ENCODE assay signal across 3 cellular contexts in the genomic region with DNA sequence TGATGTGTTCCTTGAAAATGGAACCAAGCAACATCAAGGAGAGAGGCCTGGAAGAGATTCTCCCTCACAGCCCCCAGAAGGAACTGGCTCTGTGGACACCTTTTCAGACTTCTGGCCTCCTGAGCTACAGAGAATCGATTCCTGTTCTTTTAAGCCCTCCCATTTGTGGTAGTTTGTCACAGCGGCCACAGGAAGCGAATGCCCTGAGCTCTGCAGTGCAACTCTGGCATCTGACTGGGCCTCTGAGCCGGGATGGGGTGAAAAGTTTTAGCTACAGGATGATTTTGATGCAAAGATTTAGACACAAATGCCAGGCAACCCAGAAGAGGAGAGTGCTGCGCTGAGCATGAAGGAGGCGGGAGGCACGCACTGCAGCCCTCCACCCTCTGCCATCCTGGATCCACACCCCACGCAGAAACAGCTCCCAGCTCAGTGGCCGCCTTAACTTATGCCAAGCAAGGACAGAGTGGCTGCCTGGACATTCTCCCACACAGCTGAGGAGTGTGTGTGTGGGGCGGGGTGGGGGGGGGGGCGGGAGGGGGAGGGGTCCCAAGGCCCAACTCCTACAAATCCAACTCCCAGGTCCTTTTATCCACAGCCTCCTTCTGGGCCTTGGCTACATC.
A peak's percentile ranks its signal among the peaks of the same experiment; 100 is the strongest.
TF ChIP-seq lines count a peak whose summit lies in the region.

No MANE protein-coding gene starts in this region.

TF ChIP-seq in SK-N-SH, 30 proteins besides CTCF, POLR2A, EP300 and RAD21 (continues in another document):
- TF ChIP-seq, protein P1, sequence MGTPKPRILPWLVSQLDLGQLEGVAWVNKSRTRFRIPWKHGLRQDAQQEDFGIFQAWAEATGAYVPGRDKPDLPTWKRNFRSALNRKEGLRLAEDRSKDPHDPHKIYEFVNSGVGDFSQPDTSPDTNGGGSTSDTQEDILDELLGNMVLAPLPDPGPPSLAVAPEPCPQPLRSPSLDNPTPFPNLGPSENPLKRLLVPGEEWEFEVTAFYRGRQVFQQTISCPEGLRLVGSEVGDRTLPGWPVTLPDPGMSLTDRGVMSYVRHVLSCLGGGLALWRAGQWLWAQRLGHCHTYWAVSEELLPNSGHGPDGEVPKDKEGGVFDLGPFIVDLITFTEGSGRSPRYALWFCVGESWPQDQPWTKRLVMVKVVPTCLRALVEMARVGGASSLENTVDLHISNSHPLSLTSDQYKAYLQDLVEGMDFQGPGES (IDR thresholded peaks at IDR 0.05; ENCODE audit: low read depth, low read length): no peak
- TF ChIP-seq, protein P2, sequence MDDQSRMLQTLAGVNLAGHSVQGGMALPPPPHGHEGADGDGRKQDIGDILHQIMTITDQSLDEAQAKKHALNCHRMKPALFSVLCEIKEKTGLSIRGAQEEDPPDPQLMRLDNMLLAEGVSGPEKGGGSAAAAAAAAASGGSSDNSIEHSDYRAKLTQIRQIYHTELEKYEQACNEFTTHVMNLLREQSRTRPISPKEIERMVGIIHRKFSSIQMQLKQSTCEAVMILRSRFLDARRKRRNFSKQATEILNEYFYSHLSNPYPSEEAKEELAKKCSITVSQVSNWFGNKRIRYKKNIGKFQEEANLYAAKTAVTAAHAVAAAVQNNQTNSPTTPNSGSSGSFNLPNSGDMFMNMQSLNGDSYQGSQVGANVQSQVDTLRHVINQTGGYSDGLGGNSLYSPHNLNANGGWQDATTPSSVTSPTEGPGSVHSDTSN (IDR thresholded peaks at IDR 0.05): no peak
- TF ChIP-seq JUND (IDR thresholded peaks at IDR 0.05): no peak
- TF ChIP-seq CHD2 (IDR thresholded peaks at IDR 0.05; ENCODE audit: low read length, partially characterized antibody): no peak
- TF ChIP-seq GATA2 (CRISPR knock-in tag; IDR thresholded peaks at IDR 0.05): no peak
- no peak for TF ChIP-seq EZH2phosphoT487 (IDR thresholded peaks at IDR 0.05; ENCODE audit: borderline replicate concordance, low read depth)
- no peak for TF ChIP-seq SIN3A (IDR thresholded peaks at IDR 0.05; ENCODE audit: borderline replicate concordance, low read depth, low read length)
- TF ChIP-seq FOXJ3 (CRISPR knock-in tag; IDR thresholded peaks at IDR 0.05): no peak
- no peak for TF ChIP-seq TEAD4 (IDR thresholded peaks at IDR 0.05; ENCODE audit: borderline replicate concordance, insufficient read depth)
- TF ChIP-seq, protein P3, sequence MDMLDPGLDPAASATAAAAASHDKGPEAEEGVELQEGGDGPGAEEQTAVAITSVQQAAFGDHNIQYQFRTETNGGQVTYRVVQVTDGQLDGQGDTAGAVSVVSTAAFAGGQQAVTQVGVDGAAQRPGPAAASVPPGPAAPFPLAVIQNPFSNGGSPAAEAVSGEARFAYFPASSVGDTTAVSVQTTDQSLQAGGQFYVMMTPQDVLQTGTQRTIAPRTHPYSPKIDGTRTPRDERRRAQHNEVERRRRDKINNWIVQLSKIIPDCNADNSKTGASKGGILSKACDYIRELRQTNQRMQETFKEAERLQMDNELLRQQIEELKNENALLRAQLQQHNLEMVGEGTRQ (IDR thresholded peaks at IDR 0.05; ENCODE audit: borderline replicate concordance, low read depth, low read length): no peak
- no peak for TF ChIP-seq RXRA (IDR thresholded peaks at IDR 0.05; ENCODE audit: borderline replicate concordance, low read depth)
- TF ChIP-seq, protein P4, sequence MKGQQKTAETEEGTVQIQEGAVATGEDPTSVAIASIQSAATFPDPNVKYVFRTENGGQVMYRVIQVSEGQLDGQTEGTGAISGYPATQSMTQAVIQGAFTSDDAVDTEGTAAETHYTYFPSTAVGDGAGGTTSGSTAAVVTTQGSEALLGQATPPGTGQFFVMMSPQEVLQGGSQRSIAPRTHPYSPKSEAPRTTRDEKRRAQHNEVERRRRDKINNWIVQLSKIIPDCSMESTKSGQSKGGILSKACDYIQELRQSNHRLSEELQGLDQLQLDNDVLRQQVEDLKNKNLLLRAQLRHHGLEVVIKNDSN (IDR thresholded peaks at IDR 0.05; ENCODE audit: borderline replicate concordance, low read depth): no peak
- TF ChIP-seq RCOR1 (IDR thresholded peaks at IDR 0.05; ENCODE audit: low read length): no peak
- no peak for TF ChIP-seq POLR2AphosphoS5 (IDR thresholded peaks at IDR 0.05; ENCODE audit: low read depth, low read length)
- no peak for TF ChIP-seq FOXM1 (IDR thresholded peaks at IDR 0.05; ENCODE audit: low read depth)
- TF ChIP-seq MXI1 (IDR thresholded peaks at IDR 0.05; ENCODE audit: low read depth, low read length): no peak

TF ChIP-seq in SK-N-SH treated with all-trans-retinoic acid at 6 μM for 48 hours, 23 proteins besides CTCF, POLR2A, EP300 and RAD21 (continues in another document):
- no peak for TF ChIP-seq ESRRG (CRISPR knock-in tag; IDR thresholded peaks at IDR 0.05)
- TF ChIP-seq CSDC2 (CRISPR knock-in tag; IDR thresholded peaks at IDR 0.05): no peak
- no peak for TF ChIP-seq ZNF70 (CRISPR knock-in tag; IDR thresholded peaks at IDR 0.05)
- no peak for TF ChIP-seq ZNF565 (CRISPR knock-in tag; conservative IDR thresholded peaks at IDR 0.05; ENCODE audit: low read depth)
- TF ChIP-seq, protein P5, sequence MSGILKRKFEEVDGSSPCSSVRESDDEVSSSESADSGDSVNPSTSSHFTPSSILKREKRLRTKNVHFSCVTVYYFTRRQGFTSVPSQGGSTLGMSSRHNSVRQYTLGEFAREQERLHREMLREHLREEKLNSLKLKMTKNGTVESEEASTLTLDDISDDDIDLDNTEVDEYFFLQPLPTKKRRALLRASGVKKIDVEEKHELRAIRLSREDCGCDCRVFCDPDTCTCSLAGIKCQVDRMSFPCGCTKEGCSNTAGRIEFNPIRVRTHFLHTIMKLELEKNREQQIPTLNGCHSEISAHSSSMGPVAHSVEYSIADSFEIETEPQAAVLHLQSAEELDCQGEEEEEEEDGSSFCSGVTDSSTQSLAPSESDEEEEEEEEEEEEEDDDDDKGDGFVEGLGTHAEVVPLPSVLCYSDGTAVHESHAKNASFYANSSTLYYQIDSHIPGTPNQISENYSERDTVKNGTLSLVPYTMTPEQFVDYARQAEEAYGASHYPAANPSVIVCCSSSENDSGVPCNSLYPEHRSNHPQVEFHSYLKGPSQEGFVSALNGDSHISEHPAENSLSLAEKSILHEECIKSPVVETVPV (CRISPR knock-in tag; IDR thresholded peaks at IDR 0.05): no peak
- no peak for TF ChIP-seq SNAI2 (CRISPR knock-in tag; IDR thresholded peaks at IDR 0.05)
- TF ChIP-seq TOX (CRISPR knock-in tag; IDR thresholded peaks at IDR 0.05; ENCODE audit: borderline replicate concordance): no peak
- TF ChIP-seq, protein P6, sequence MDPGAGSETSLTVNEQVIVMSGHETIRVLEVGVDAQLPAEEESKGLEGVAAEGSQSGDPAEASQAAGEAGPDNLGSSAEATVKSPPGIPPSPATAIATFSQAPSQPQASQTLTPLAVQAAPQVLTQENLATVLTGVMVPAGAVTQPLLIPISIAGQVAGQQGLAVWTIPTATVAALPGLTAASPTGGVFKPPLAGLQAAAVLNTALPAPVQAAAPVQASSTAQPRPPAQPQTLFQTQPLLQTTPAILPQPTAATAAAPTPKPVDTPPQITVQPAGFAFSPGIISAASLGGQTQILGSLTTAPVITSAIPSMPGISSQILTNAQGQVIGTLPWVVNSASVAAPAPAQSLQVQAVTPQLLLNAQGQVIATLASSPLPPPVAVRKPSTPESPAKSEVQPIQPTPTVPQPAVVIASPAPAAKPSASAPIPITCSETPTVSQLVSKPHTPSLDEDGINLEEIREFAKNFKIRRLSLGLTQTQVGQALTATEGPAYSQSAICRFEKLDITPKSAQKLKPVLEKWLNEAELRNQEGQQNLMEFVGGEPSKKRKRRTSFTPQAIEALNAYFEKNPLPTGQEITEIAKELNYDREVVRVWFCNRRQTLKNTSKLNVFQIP (CRISPR knock-in tag; IDR thresholded peaks at IDR 0.05; ENCODE audit: borderline replicate concordance, low read depth): no peak
- TF ChIP-seq TCF4 (CRISPR knock-in tag; IDR thresholded peaks at IDR 0.05; ENCODE audit: borderline replicate concordance): no peak
- TF ChIP-seq OSR1 (CRISPR knock-in tag; IDR thresholded peaks at IDR 0.05): no peak
- no peak for TF ChIP-seq ZC3H10 (CRISPR knock-in tag; IDR thresholded peaks at IDR 0.05)
- no peak for TF ChIP-seq BACH2 (CRISPR knock-in tag; IDR thresholded peaks at IDR 0.05; ENCODE audit: borderline replicate concordance)
- TF ChIP-seq RARB (CRISPR knock-in tag; IDR thresholded peaks at IDR 0.05): no peak
- no peak for TF ChIP-seq ZNF8 (CRISPR knock-in tag; IDR thresholded peaks at IDR 0.05)
- TF ChIP-seq ARNTL (CRISPR knock-in tag; IDR thresholded peaks at IDR 0.05; ENCODE audit: borderline replicate concordance, low read depth): no peak
- TF ChIP-seq, protein P7, sequence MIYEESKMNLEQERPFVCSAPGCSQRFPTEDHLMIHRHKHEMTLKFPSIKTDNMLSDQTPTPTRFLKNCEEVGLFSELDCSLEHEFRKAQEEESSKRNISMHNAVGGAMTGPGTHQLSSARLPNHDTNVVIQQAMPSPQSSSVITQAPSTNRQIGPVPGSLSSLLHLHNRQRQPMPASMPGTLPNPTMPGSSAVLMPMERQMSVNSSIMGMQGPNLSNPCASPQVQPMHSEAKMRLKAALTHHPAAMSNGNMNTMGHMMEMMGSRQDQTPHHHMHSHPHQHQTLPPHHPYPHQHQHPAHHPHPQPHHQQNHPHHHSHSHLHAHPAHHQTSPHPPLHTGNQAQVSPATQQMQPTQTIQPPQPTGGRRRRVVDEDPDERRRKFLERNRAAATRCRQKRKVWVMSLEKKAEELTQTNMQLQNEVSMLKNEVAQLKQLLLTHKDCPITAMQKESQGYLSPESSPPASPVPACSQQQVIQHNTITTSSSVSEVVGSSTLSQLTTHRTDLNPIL (CRISPR knock-in tag; IDR thresholded peaks at IDR 0.05; ENCODE audit: low read depth): no peak

TF ChIP-seq in HepG2, 621 proteins besides CTCF, POLR2A, EP300 and RAD21:
- TF ChIP-seq ZNF263 (CRISPR knock-in tag; IDR thresholded peaks at IDR 0.05): no peak
- TF ChIP-seq, protein P8, sequence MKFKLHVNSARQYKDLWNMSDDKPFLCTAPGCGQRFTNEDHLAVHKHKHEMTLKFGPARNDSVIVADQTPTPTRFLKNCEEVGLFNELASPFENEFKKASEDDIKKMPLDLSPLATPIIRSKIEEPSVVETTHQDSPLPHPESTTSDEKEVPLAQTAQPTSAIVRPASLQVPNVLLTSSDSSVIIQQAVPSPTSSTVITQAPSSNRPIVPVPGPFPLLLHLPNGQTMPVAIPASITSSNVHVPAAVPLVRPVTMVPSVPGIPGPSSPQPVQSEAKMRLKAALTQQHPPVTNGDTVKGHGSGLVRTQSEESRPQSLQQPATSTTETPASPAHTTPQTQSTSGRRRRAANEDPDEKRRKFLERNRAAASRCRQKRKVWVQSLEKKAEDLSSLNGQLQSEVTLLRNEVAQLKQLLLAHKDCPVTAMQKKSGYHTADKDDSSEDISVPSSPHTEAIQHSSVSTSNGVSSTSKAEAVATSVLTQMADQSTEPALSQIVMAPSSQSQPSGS (CRISPR knock-in tag; IDR thresholded peaks at IDR 0.05): no peak
- TF ChIP-seq, protein P9, sequence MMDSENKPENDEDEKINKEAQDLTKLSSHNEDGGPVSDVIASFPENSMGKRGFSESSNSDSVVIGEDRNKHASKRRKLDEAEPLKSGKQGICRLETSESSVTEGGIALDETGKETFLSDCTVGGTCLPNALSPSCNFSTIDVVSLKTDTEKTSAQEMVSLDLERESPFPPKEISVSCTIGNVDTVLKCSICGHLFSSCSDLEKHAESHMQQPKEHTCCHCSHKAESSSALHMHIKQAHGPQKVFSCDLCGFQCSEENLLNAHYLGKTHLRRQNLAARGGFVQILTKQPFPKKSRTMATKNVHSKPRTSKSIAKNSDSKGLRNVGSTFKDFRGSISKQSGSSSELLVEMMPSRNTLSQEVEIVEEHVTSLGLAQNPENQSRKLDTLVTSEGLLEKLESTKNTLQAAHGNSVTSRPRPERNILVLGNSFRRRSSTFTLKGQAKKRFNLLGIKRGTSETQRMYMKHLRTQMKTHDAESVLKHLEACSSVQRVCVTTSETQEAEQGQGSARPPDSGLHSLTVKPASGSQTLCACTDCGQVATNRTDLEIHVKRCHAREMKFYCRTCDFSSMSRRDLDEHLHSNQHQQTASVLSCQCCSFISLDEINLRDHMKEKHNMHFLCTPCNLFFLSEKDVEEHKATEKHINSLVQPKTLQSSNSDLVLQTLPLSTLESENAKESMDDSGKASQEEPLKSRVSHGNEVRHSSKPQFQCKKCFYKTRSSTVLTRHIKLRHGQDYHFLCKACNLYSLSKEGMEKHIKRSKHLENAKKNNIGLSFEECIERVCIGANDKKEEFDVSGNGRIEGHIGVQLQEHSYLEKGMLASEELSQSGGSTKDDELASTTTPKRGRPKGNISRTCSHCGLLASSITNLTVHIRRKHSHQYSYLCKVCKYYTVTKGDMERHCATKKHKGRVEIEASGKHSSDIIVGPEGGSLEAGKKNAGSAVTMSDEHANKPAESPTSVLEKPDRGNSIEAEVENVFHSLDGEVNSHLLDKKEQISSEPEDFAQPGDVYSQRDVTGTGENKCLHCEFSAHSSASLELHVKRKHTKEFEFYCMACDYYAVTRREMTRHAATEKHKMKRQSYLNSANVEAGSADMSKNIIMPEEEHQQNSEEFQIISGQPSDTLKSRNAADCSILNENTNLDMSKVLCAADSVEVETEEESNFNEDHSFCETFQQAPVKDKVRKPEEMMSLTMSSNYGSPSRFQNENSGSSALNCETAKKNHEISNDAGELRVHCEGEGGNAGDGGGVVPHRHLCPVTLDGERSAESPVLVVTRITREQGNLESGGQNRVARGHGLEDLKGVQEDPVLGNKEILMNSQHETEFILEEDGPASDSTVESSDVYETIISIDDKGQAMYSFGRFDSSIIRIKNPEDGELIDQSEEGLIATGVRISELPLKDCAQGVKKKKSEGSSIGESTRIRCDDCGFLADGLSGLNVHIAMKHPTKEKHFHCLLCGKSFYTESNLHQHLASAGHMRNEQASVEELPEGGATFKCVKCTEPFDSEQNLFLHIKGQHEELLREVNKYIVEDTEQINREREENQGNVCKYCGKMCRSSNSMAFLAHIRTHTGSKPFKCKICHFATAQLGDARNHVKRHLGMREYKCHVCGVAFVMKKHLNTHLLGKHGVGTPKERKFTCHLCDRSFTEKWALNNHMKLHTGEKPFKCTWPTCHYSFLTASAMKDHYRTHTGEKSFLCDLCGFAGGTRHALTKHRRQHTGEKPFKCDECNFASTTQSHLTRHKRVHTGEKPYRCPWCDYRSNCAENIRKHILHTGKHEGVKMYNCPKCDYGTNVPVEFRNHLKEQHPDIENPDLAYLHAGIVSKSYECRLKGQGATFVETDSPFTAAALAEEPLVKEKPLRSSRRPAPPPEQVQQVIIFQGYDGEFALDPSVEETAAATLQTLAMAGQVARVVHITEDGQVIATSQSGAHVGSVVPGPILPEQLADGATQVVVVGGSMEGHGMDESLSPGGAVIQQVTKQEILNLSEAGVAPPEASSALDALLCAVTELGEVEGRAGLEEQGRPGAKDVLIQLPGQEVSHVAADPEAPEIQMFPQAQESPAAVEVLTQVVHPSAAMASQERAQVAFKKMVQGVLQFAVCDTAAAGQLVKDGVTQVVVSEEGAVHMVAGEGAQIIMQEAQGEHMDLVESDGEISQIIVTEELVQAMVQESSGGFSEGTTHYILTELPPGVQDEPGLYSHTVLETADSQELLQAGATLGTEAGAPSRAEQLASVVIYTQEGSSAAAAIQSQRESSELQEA (CRISPR knock-in tag; IDR thresholded peaks at IDR 0.05; ENCODE audit: not compliant biosample characterization): peak; percentile 0
